ENCODE assay signal across 8 cellular contexts in the genomic region with DNA sequence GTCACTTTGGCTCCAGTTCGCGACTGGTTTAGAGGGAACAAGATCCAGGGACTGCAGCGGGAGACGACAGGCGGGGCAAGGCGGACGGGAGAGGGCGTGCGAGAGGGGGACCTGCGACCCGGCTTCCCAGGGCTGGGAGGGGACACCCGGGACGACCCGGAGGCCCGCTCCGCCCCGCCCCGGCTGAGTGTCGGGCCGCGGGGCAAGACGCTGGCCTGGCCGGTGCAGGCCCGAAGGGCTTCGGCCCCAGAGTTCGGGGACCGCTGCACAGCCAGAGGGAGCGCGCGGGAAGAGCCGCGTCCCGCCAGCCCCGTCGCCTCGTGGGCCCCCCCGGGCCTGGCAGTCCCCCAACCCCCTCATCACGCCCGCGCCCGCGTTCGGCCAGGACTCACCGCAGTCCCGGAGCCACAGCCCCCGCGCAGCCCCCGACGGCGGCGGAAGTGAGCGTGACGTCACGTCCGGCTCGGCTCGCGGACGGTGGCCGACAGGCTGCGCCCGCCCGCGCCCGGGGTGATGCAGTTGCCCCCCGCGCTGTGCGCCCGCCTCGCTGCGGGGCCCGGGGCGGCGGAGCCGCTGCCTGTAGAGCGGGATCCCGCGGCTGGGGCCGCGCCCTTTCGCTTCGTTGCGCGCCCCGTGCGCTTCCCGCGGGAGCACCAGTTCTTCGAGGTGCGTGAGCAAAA. TPM values are rescaled to one million over a fixed set of nuclear protein-coding genes. Genes with fewer than 3 reads are reported as not detected.
DNase-seq lines count a peak whose midpoint lies in the region; ATAC-seq and TF ChIP-seq lines count a peak whose summit lies in the region.

A gene with protein sequence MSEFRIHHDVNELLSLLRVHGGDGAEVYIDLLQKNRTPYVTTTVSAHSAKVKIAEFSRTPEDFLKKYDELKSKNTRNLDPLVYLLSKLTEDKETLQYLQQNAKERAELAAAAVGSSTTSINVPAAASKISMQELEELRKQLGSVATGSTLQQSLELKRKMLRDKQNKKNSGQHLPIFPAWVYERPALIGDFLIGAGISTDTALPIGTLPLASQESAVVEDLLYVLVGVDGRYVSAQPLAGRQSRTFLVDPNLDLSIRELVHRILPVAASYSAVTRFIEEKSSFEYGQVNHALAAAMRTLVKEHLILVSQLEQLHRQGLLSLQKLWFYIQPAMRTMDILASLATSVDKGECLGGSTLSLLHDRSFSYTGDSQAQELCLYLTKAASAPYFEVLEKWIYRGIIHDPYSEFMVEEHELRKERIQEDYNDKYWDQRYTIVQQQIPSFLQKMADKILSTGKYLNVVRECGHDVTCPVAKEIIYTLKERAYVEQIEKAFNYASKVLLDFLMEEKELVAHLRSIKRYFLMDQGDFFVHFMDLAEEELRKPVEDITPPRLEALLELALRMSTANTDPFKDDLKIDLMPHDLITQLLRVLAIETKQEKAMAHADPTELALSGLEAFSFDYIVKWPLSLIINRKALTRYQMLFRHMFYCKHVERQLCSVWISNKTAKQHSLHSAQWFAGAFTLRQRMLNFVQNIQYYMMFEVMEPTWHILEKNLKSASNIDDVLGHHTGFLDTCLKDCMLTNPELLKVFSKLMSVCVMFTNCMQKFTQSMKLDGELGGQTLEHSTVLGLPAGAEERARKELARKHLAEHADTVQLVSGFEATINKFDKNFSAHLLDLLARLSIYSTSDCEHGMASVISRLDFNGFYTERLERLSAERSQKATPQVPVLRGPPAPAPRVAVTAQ (minus strand): TSS at position 442 of the 680 bp plus-strand sequence. CDS start 5,931 bp downstream, outside the sequence.
A gene with protein sequence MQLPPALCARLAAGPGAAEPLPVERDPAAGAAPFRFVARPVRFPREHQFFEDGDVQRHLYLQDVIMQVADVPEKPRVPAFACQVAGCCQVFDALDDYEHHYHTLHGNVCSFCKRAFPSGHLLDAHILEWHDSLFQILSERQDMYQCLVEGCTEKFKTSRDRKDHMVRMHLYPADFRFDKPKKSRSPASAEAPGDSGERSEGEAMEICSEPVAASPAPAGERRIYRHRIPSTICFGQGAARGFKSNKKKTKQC (plus strand): TSS at position 484 of the 680 bp plus-strand sequence. CDS start 30 bp downstream, at position 514.

- peak within 1 kb of the TSS; percentile 96 to 97 for H3K27ac ChIP-seq in thoracic aorta

- H3K27me3 Mint-ChIP-seq in activated naive CD4-positive, alpha-beta T cell treated with anti-CD3 and anti-CD28 coated beads, Interleukin-2, amount 50 U/mL, for 24 hours = no peaks in the 10 kb centered on the region
- H3K27me3 Mint-ChIP-seq in osteocyte (ENCODE audit: unreplicated experiment) = no peaks in the 10 kb centered on the region

- peak within 1 kb of the TSS; percentile 85 for H3K4me3 ChIP-seq in thoracic aorta

- H3K4me1 ChIP-seq in thoracic aorta (ENCODE audit: control insufficient read depth in 1 of 2, low read depth in 2 of 2) = peaks cover 7 to 30% of the 10 kb centered on the region in 2 donors

- peaks cover 19% of the 10 kb centered on the region for H3K36me3 ChIP-seq in thoracic aorta

- TF ChIP-seq RAD21 in Ishikawa (IDR thresholded peaks at IDR 0.05; ENCODE audit: low read depth) = no peak

- ATAC-seq in GM21576 (IDR thresholded peaks at IDR 0.05; ENCODE audit: unreplicated experiment) (peak; percentile 76), thoracic aorta (ENCODE audit: insufficient number of reproducible peaks, low FRiP score, low read depth) (peak; percentile 80)

- peak within 1 kb of the TSS; percentile 100 for H3K27ac Mint-ChIP-seq in activated naive CD4-positive, alpha-beta T cell treated with anti-CD3 and anti-CD28 coated beads, Interleukin-2, amount 50 U/mL, for 24 hours
- H3K27ac Mint-ChIP-seq in osteocyte (ENCODE audit: unreplicated experiment) = peak within 1 kb of the TSS; percentile 97

- peak; percentile 84 for DNase-seq in ELR (ENCODE audit: low read depth)
- DNase-seq in SKM-1 (lab: John Stamatoyannopoulos, UW; ENCODE audit: unreplicated experiment) = peak; percentile 68
- peak; percentile 79 for DNase-seq in glomerular visceral epithelial cell (ENCODE audit: extremely low spot score)
- DNase-seq in osteocyte (ENCODE audit: extremely low spot score, unreplicated experiment) = peak; percentile 95
- peak; percentile 45 for DNase-seq in thoracic aorta (ENCODE audit: low spot score)

- no peaks in the 10 kb centered on the region for H3K36me3 Mint-ChIP-seq in activated naive CD4-positive, alpha-beta T cell treated with anti-CD3 and anti-CD28 coated beads, Interleukin-2, amount 50 U/mL, for 24 hours
- peaks cover 13% of the 10 kb centered on the region for H3K36me3 Mint-ChIP-seq in osteocyte (ENCODE audit: unreplicated experiment)

- H3K27me3 ChIP-seq in thoracic aorta (replicated peaks; ENCODE audit: insufficient read depth) = no peaks in the 10 kb centered on the region

- peak within 1 kb of the TSS; percentile 98 for H3K4me3 Mint-ChIP-seq in activated naive CD4-positive, alpha-beta T cell treated with anti-CD3 and anti-CD28 coated beads, Interleukin-2, amount 50 U/mL, for 24 hours
- peak within 1 kb of the TSS; percentile 90 for H3K4me3 Mint-ChIP-seq in osteocyte (ENCODE audit: unreplicated experiment)

- H3K9me3 ChIP-seq in thoracic aorta = no peaks in the 10 kb centered on the region

- TF ChIP-seq CTCF in osteocyte (IDR thresholded peaks at IDR 0.05) = no peak
- TF ChIP-seq CTCF in thoracic aorta (IDR thresholded peaks at IDR 0.05) = no peak

- TF ChIP-seq EP300 in Ishikawa (IDR thresholded peaks at IDR 0.05; ENCODE audit: borderline replicate concordance) = peak; percentile 79

- no peaks in the 10 kb centered on the region for H3K9me3 Mint-ChIP-seq in activated naive CD4-positive, alpha-beta T cell treated with anti-CD3 and anti-CD28 coated beads, Interleukin-2, amount 50 U/mL, for 24 hours
- no peaks in the 10 kb centered on the region for H3K9me3 Mint-ChIP-seq in osteocyte (ENCODE audit: unreplicated experiment)

- peaks cover 34% of the 10 kb centered on the region for H3K4me1 Mint-ChIP-seq in activated naive CD4-positive, alpha-beta T cell treated with anti-CD3 and anti-CD28 coated beads, Interleukin-2, amount 50 U/mL, for 24 hours
- H3K4me1 Mint-ChIP-seq in osteocyte (ENCODE audit: unreplicated experiment) = peaks cover 17% of the 10 kb centered on the region

TF ChIP-seq in Ishikawa, 13 proteins besides CTCF, POLR2A, EP300 and RAD21:
- TF ChIP-seq CREB1 (IDR thresholded peaks at IDR 0.05; ENCODE audit: low read depth) = peak; percentile 76; the same call in 1 of the 2 replicates
- TF ChIP-seq CEBPB (IDR thresholded peaks at IDR 0.05) = peak; percentile 10; the same call in 1 of the 2 replicates
- TF ChIP-seq TAF1 (IDR thresholded peaks at IDR 0.05; ENCODE audit: low read depth) = peak; percentile 53; the same call in 1 of the 2 replicates
- TF ChIP-seq TEAD4 (IDR thresholded peaks at IDR 0.05) = 0 out of 2 replicates have a peak, but pooled peaks have one; percentile 15
- peak; percentile 66; the same call in 1 of the 2 replicates for TF ChIP-seq ZBTB7A (IDR thresholded peaks at IDR 0.05; ENCODE audit: low read depth)
- peak; percentile 69 for TF ChIP-seq EGR1 (IDR thresholded peaks at IDR 0.05)
- TF ChIP-seq FOXM1 (IDR thresholded peaks at IDR 0.05; ENCODE audit: borderline replicate concordance, low read depth) = no peak
- TF ChIP-seq, protein P1, sequence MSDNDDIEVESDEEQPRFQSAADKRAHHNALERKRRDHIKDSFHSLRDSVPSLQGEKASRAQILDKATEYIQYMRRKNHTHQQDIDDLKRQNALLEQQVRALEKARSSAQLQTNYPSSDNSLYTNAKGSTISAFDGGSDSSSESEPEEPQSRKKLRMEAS (IDR thresholded peaks at IDR 0.05) = no peak; the same call in 1 of the 2 replicates
- TF ChIP-seq, protein P2, sequence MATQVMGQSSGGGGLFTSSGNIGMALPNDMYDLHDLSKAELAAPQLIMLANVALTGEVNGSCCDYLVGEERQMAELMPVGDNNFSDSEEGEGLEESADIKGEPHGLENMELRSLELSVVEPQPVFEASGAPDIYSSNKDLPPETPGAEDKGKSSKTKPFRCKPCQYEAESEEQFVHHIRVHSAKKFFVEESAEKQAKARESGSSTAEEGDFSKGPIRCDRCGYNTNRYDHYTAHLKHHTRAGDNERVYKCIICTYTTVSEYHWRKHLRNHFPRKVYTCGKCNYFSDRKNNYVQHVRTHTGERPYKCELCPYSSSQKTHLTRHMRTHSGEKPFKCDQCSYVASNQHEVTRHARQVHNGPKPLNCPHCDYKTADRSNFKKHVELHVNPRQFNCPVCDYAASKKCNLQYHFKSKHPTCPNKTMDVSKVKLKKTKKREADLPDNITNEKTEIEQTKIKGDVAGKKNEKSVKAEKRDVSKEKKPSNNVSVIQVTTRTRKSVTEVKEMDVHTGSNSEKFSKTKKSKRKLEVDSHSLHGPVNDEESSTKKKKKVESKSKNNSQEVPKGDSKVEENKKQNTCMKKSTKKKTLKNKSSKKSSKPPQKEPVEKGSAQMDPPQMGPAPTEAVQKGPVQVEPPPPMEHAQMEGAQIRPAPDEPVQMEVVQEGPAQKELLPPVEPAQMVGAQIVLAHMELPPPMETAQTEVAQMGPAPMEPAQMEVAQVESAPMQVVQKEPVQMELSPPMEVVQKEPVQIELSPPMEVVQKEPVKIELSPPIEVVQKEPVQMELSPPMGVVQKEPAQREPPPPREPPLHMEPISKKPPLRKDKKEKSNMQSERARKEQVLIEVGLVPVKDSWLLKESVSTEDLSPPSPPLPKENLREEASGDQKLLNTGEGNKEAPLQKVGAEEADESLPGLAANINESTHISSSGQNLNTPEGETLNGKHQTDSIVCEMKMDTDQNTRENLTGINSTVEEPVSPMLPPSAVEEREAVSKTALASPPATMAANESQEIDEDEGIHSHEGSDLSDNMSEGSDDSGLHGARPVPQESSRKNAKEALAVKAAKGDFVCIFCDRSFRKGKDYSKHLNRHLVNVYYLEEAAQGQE (IDR thresholded peaks at IDR 0.05; ENCODE audit: low read depth) = no peak
- TF ChIP-seq TCF12 (IDR thresholded peaks at IDR 0.05; ENCODE audit: low read depth) = peak; percentile 66; the same call in 1 of the 2 replicates
- TF ChIP-seq, protein P3, sequence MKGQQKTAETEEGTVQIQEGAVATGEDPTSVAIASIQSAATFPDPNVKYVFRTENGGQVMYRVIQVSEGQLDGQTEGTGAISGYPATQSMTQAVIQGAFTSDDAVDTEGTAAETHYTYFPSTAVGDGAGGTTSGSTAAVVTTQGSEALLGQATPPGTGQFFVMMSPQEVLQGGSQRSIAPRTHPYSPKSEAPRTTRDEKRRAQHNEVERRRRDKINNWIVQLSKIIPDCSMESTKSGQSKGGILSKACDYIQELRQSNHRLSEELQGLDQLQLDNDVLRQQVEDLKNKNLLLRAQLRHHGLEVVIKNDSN (IDR thresholded peaks at IDR 0.05) = no peak
- TF ChIP-seq NFIC (IDR thresholded peaks at IDR 0.05) = peak; percentile 27; the same call in 1 of the 2 replicates
- no peak; the same call in 1 of the 2 replicates for TF ChIP-seq YY1 (IDR thresholded peaks at IDR 0.05; ENCODE audit: low read depth)

RNA-seq across cellular contexts. Expression of the first gene that starts in this region (rescaled TPM):
- total RNA-seq in osteocyte = 67.2 and 75.2 TPM in 2 replicates
- total RNA-seq in thoracic aorta = 10 to 100 TPM; 51.2 to 65.5 TPM

RNA-seq across cellular contexts. Expression of the second gene that starts in this region (rescaled TPM):
- 35.1 and 39.1 TPM in 2 replicates for total RNA-seq in osteocyte
- total RNA-seq in thoracic aorta = 10 to 100 TPM; 20.0 to 33.2 TPM

Comparison
In these comparisons a context has a peak if more than half of its experiments do, and no peak if none do; other contexts are left out.
1. Peak in every context shown above with its lines: DNase-seq, ATAC-seq, H3K4me3 ChIP-seq and H3K27ac ChIP-seq.
2. DNase-seq: peak in every context shown above with its lines; median percentile 95 in osteocyte; 84 in ELR; 79 in glomerular visceral epithelial cell; 68 in SKM-1; 45 in thoracic aorta.